ENCODE assay signal across 7 cellular contexts in genomic region chr17:34205401-34205800, GRCh38. TPM values are rescaled to one million over a fixed set of nuclear protein-coding genes. Genes with fewer than 3 reads are reported as not detected.
"Had no signal": no experiment of that assay in that cellular context is flagged by ENCODE, and none has a peak within 500 bp of the region (broad histone marks: within the 10 kb centered on the region; RNA-seq: fewer than 3 reads in every experiment).

No MANE protein-coding gene starts in this region.

- H3K27ac Mint-ChIP-seq: GM23338 had no signal

- H3K27ac ChIP-seq: HL-60 had no signal

- H3K4me3 ChIP-seq: GM23338, K562 had no signal

- DNase-seq: H9, HCEC 1CT, IMR-90 had no signal

- H3K4me3 Mint-ChIP-seq: GM23338, H9 had no signal

- H3K4me1 Mint-ChIP-seq: GM23338 had no signal

- ATAC-seq: GM23338, HepG2, K562 had no signal

RNA-seq across cellular contexts. Expression of gene CCL2, which starts 49.7 kb away (rescaled TPM):
- total RNA-seq: HepG2 had no signal
- polyA plus RNA-seq: HepG2 had no signal
